Comparison of ENCODE assay signal across 30 cellular contexts in the genomic region with DNA sequence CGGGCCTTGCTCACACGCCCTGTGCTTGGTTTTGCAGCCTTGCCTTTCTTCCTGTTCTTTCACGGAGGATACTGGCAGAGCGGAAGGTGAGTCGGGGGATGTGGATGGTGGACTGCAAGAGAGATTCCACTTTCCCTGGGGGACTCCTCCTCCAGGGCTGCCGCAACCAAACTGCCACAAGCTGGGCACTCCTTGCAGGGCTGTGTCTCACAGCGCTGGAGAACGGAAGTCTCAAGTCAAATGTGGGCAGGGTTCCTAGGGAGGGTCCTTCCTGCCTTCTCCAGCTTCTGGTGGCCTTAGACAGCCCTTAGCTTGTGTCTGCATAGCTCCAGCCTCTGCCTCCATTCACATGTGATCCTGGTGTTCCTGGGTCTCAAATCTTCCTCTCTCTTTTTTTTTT. TPM values are rescaled to one million over a fixed set of nuclear protein-coding genes. Genes with fewer than 3 reads are reported as not detected.
"Had no signal": no experiment of that assay in that cellular context is flagged by ENCODE, and none has a peak within 500 bp of the region (broad histone marks: within the 10 kb centered on the region; RNA-seq: fewer than 3 reads in every experiment).

No MANE protein-coding gene starts in this region.

- H3K9ac ChIP-seq: parathyroid adenoma had no signal

- H3K4me3 Mint-ChIP-seq: dendritic cell treated with granulocyte-macrophage colony-stimulating factor and Interleukin-4, amounts not matched to agents 40 ng/mL and 50 ng/mL, for 4 days; effector memory CD8-positive, alpha-beta T cell; immature natural killer cell; naive thymus-derived CD4-positive, alpha-beta T cell; neural crest cell; stimulated activated memory B cell treated with anti-CD40 and anti-IgM and Interleukin-4, amounts not matched to agents 10 μg/mL and 1 μg/mL and 100 μg/mL, for 72 hours; stimulated activated naive CD8-positive, alpha-beta T cell treated with anti-CD3 and anti-CD28 coated beads, Interleukin-15, Interleukin-2, amounts not matched to agents 100 ng/mL and 50 ng/mL, for 24 hours had no signal

- H3K27ac ChIP-seq: epithelial cell of prostate, esophagus squamous epithelium, gastroesophageal sphincter, parathyroid adenoma, prostate gland, spleen, tibial artery had no signal

- H3K36me3 ChIP-seq: prostate gland had no signal

- H3K79me2 ChIP-seq: parathyroid adenoma had no signal

- H3K4me1 ChIP-seq: gastroesophageal sphincter had no signal

- ATAC-seq: effector memory CD8-positive, alpha-beta T cell; gastroesophageal sphincter; left lung; naive thymus-derived CD4-positive, alpha-beta T cell; sciatic nerve; stimulated activated memory B cell treated with anti-CD40 and anti-IgM and Interleukin-4, amounts not matched to agents 10 μg/mL and 1 μg/mL and 100 μg/mL, for 72 hours had no signal

- DNase-seq: effector memory CD8-positive, alpha-beta T cell; esophagus squamous epithelium; foreskin fibroblast; glutamatergic neuron; immature natural killer cell; left lung; mesendoderm; naive thymus-derived CD4-positive, alpha-beta T cell; occipital lobe; spleen; stimulated activated CD4-positive, alpha-beta T cell treated with anti-CD3 and anti-CD28 coated beads, Interleukin-15, amount 100 ng/mL, for 24 hours; stimulated activated CD4-positive, alpha-beta T cell treated with anti-CD3 and anti-CD28 coated beads, Interleukin-1b, Interleukin-23, amount 100 ng/mL, for 48 hours; stimulated activated CD4-positive, alpha-beta T cell treated with anti-CD3 and anti-CD28 coated beads, Interleukin-4, amount 100 ng/mL, for 24 hours; tibial artery had no signal

- H3K27me3 Mint-ChIP-seq: dendritic cell treated with granulocyte-macrophage colony-stimulating factor and Interleukin-4, amounts not matched to agents 40 ng/mL and 50 ng/mL, for 4 days; effector memory CD8-positive, alpha-beta T cell; naive thymus-derived CD4-positive, alpha-beta T cell; stimulated activated memory B cell treated with anti-CD40 and anti-IgM and Interleukin-4, amounts not matched to agents 10 μg/mL and 1 μg/mL and 100 μg/mL, for 72 hours; stimulated activated naive CD8-positive, alpha-beta T cell treated with anti-CD3 and anti-CD28 coated beads, Interleukin-15, Interleukin-2, amounts not matched to agents 100 ng/mL and 50 ng/mL, for 24 hours had no signal

- H3K9me3 Mint-ChIP-seq: dendritic cell treated with granulocyte-macrophage colony-stimulating factor and Interleukin-4, amounts not matched to agents 40 ng/mL and 50 ng/mL, for 4 days; effector memory CD8-positive, alpha-beta T cell; immature natural killer cell; naive thymus-derived CD4-positive, alpha-beta T cell; neural crest cell; stimulated activated memory B cell treated with anti-CD40 and anti-IgM and Interleukin-4, amounts not matched to agents 10 μg/mL and 1 μg/mL and 100 μg/mL, for 72 hours; stimulated activated naive CD8-positive, alpha-beta T cell treated with anti-CD3 and anti-CD28 coated beads, Interleukin-15, Interleukin-2, amounts not matched to agents 100 ng/mL and 50 ng/mL, for 24 hours had no signal

- H3K9me3 ChIP-seq: esophagus squamous epithelium, gastroesophageal sphincter, left lung, prostate gland, spleen, tibial artery had no signal

- H3K4me1 Mint-ChIP-seq: neural crest cell had no signal

- H3K27me3 ChIP-seq: esophagus squamous epithelium, gastroesophageal sphincter, left lung, spleen, tibial artery had no signal

- H3K4me3 ChIP-seq: esophagus squamous epithelium, gastroesophageal sphincter, left lung, lung, prostate gland, spleen, tibial artery had no signal

- H3K36me3 Mint-ChIP-seq: immature natural killer cell had no signal

- H2AFZ ChIP-seq: parathyroid adenoma had no signal

- H3K27ac Mint-ChIP-seq: dendritic cell treated with granulocyte-macrophage colony-stimulating factor and Interleukin-4, amounts not matched to agents 40 ng/mL and 50 ng/mL, for 4 days; effector memory CD8-positive, alpha-beta T cell; immature natural killer cell; naive thymus-derived CD4-positive, alpha-beta T cell; stimulated activated memory B cell treated with anti-CD40 and anti-IgM and Interleukin-4, amounts not matched to agents 10 μg/mL and 1 μg/mL and 100 μg/mL, for 72 hours; stimulated activated naive CD8-positive, alpha-beta T cell treated with anti-CD3 and anti-CD28 coated beads, Interleukin-15, Interleukin-2, amounts not matched to agents 100 ng/mL and 50 ng/mL, for 24 hours had no signal

RNA-seq across cellular contexts. Expression of gene BIRC5, which starts 11.4 kb away (rescaled TPM):
- polyA plus RNA-seq: naive thymus-derived CD4-positive, alpha-beta T cell had no signal

RNA-seq across cellular contexts. Expression of gene TMEM235, which starts 28.8 kb away (rescaled TPM):
- total RNA-seq: gastroesophageal sphincter; left lung; mononuclear cell; naive thymus-derived CD4-positive, alpha-beta T cell; neural crest cell; occipital lobe; prostate gland; renal cortical epithelial cell; sciatic nerve; skeletal muscle tissue; spleen; temporal lobe; ureter had no signal
- polyA plus RNA-seq: immature natural killer cell; keratinocyte; naive thymus-derived CD4-positive, alpha-beta T cell; spleen had no signal
